23 cellular contexts compared by ENCODE assay signal in genomic region chr5:94692610-94693009, GRCh38.
DNase-seq lines count a peak whose midpoint lies in the region; ATAC-seq and TF ChIP-seq lines count a peak whose summit lies in the region.
"Had no signal": no experiment of that assay in that cellular context is flagged by ENCODE, and none has a peak within 500 bp of the region (broad histone marks: within the 10 kb centered on the region; RNA-seq: fewer than 3 reads in every experiment).

No MANE protein-coding gene starts in this region.

- H3K79me2 ChIP-seq in SK-N-SH (ENCODE audit: insufficient read depth): no peaks in the 10 kb centered on the region

- no peak overlapping the region for H3K4me3 ChIP-seq in SK-N-SH (ENCODE audit: low read depth in 2 of 2, low read length in 1 of 2)
- H3K4me3 ChIP-seq in skeletal muscle satellite cell (ENCODE audit: low read length): no peak overlapping the region
- H3K4me3 ChIP-seq in Caco-2 (ENCODE audit: low read depth, low read length): no peak overlapping the region
- H3K4me3 ChIP-seq: A549, colonic mucosa, esophagus muscularis mucosa, smooth muscle cell, tibial nerve had no signal

- H3K4me3 Mint-ChIP-seq in endothelial cell (ENCODE audit: unreplicated experiment): no peak overlapping the region
- no peak overlapping the region for H3K4me3 Mint-ChIP-seq in Caco-2 (ENCODE audit: unreplicated experiment)
- H3K4me3 Mint-ChIP-seq: activated naive CD4-positive, alpha-beta T cell treated with anti-CD3 and anti-CD28 coated beads for 36 hours; B cell had no signal

- H3K9me3 Mint-ChIP-seq in endothelial cell (ENCODE audit: unreplicated experiment): no peaks in the 10 kb centered on the region
- no peaks in the 10 kb centered on the region for H3K9me3 Mint-ChIP-seq in Caco-2 (ENCODE audit: unreplicated experiment)
- H3K9me3 Mint-ChIP-seq: activated naive CD4-positive, alpha-beta T cell treated with anti-CD3 and anti-CD28 coated beads for 36 hours; CD8-positive, alpha-beta memory T cell; effector memory CD8-positive, alpha-beta T cell had no signal

- H3K27ac ChIP-seq in SK-N-SH (ENCODE audit: low read depth in 2 of 2, low read length in 1 of 2): peak overlapping the region; percentile 50 to 72
- H3K27ac ChIP-seq: A549, colonic mucosa, esophagus muscularis mucosa, KMS-11, tibial nerve had no signal

- H3K36me3 Mint-ChIP-seq in endothelial cell (ENCODE audit: low read depth, unreplicated experiment) (no peaks in the 10 kb centered on the region), Caco-2 (ENCODE audit: insufficient read depth, unreplicated experiment) (peaks cover 5% of the 10 kb centered on the region)

- H3K4me1 ChIP-seq in SK-N-SH (ENCODE audit: control insufficient read depth in 1 of 2, insufficient read depth in 2 of 2, low read depth in 1 of 2, low read length in 1 of 2) (peaks cover 9 to 18% of the 10 kb centered on the region in 2 experiments), skeletal muscle satellite cell (ENCODE audit: control insufficient read depth, insufficient read depth, low read length) (peaks cover 19% of the 10 kb centered on the region), Caco-2 (no peaks in the 10 kb centered on the region)
- H3K4me1 ChIP-seq: colonic mucosa had no signal

- H3K4me2 ChIP-seq in SK-N-SH: peak overlapping the region; percentile 59
- H3K4me2 ChIP-seq in skeletal muscle satellite cell (ENCODE audit: low read length): peak overlapping the region; percentile 70
- H3K4me2 ChIP-seq: KMS-11, smooth muscle cell had no signal

- H2AFZ ChIP-seq in SK-N-SH (ENCODE audit: low read depth): no peak overlapping the region

- BruUV-seq in Caco-2 (replicated peaks; lab: Mats Ljungman, UMichigan): no TSS peak

- 39% methylated on average over 3 of the region's 3 CpGs for WGBS in SK-N-SH (ENCODE audit: low lambda C conversion rate)

- intact Hi-C loops in Caco-2 (cut with micrococcal nuclease; ENCODE audit: unreplicated experiment): loop anchor here (1.0 to 2.0 kb wide), 3 partner anchors 46 to 167 kb away; partner anchors contain the start of genes KIAA0825 and SLF1

- TF ChIP-seq CTCF in SK-N-SH (IDR thresholded peaks at IDR 0.05): no peak
- no peak for TF ChIP-seq CTCF in endothelial cell (IDR thresholded peaks at IDR 0.05; ENCODE audit: unreplicated experiment)
- no peak for TF ChIP-seq CTCF in Caco-2 (IDR thresholded peaks at IDR 0.05; ENCODE audit: insufficient read depth in 1 of 2, low read depth in 1 of 2, low read length in 1 of 2, severe bottlenecking in 1 of 2, unreplicated experiment in 1 of 2)

- peak overlapping the region; percentile 53 for H3K27ac Mint-ChIP-seq in endothelial cell (ENCODE audit: unreplicated experiment)
- no peak overlapping the region for H3K27ac Mint-ChIP-seq in Caco-2 (ENCODE audit: unreplicated experiment)
- H3K27ac Mint-ChIP-seq: activated naive CD4-positive, alpha-beta T cell treated with anti-CD3 and anti-CD28 coated beads for 36 hours; B cell had no signal

- H3K9me3 ChIP-seq in SK-N-SH: no peaks in the 10 kb centered on the region
- no peaks in the 10 kb centered on the region for H3K9me3 ChIP-seq in skeletal muscle satellite cell (replicated peaks; ENCODE audit: low read length)
- H3K9me3 ChIP-seq in Caco-2: no peaks in the 10 kb centered on the region
- H3K9me3 ChIP-seq: A549, colonic mucosa, esophagus muscularis mucosa, tibial nerve had no signal

- H3K27me3 Mint-ChIP-seq in endothelial cell (ENCODE audit: unreplicated experiment) (no peaks in the 10 kb centered on the region), Caco-2 (ENCODE audit: insufficient read depth, unreplicated experiment) (no peaks in the 10 kb centered on the region)
- H3K27me3 Mint-ChIP-seq: B cell; CD8-positive, alpha-beta memory T cell; effector memory CD8-positive, alpha-beta T cell had no signal

- CTCF ChIA-PET in SK-N-SH (lab: Yijun Ruan, JAX) (interaction anchor here (0.8 to 3.2 kb wide), 23 partner anchors 10 to 1124 kb away, joined by 3 to 15 read pairs (median 4); partner anchors contain the start of genes KIAA0825 and SLF1), Caco-2 (lab: Charles Lee) (interaction anchor here (1.4 kb wide), 1 partner anchor 168 kb away, joined by 7 read pairs; no protein-coding TSS in a partner anchor)

- TF ChIP-seq EP300 in SK-N-SH (IDR thresholded peaks at IDR 0.05; ENCODE audit: borderline replicate concordance in 1 of 2, low read depth in 1 of 2, low read length in 1 of 2): no peak

- POLR2A ChIA-PET in SK-N-SH (lab: Yijun Ruan, JAX): interaction anchor here (0.6 kb wide), 1 partner anchor 1891 kb away, joined by 5 read pairs; no protein-coding TSS in a partner anchor
- POLR2A ChIA-PET in Caco-2 (lab: Charles Lee): no interaction called here

- H3K27me3 ChIP-seq in SK-N-SH (ENCODE audit: insufficient read depth) (no peaks in the 10 kb centered on the region), skeletal muscle satellite cell (ENCODE audit: control insufficient read depth, insufficient read depth, low read length) (no peaks in the 10 kb centered on the region), Caco-2 (replicated peaks; ENCODE audit: control insufficient read depth, insufficient read depth, low read length) (no peaks in the 10 kb centered on the region)
- H3K27me3 ChIP-seq: brain microvascular endothelial cell, colonic mucosa, esophagus muscularis mucosa, tibial nerve had no signal

- H3F3A ChIP-seq in SK-N-SH (replicated peaks; ENCODE audit: insufficient read depth): peaks cover 39% of the 10 kb centered on the region

- no peaks in the 10 kb centered on the region for H4K20me1 ChIP-seq in SK-N-SH (ENCODE audit: insufficient read depth)

- no peak overlapping the region for H3K9ac ChIP-seq in SK-N-SH
- H3K9ac ChIP-seq in skeletal muscle satellite cell (ENCODE audit: low read depth, low read length): no peak overlapping the region
- H3K9ac ChIP-seq: KMS-11 had no signal

- H3K4me1 Mint-ChIP-seq in endothelial cell (ENCODE audit: unreplicated experiment) (no peaks in the 10 kb centered on the region), Caco-2 (ENCODE audit: low read depth, unreplicated experiment) (no peaks in the 10 kb centered on the region)
- H3K4me1 Mint-ChIP-seq: B cell had no signal

- H3K36me3 ChIP-seq in SK-N-SH (replicated peaks in 1 of 2; ENCODE audit: control insufficient read depth in 1 of 2, insufficient read depth in 2 of 2, low read length in 1 of 2): peaks cover 23 to 31% of the 10 kb centered on the region in 2 experiments
- peaks cover 9% of the 10 kb centered on the region for H3K36me3 ChIP-seq in skeletal muscle satellite cell (ENCODE audit: insufficient read depth, low read length)
- H3K36me3 ChIP-seq in Caco-2 (ENCODE audit: control insufficient read depth, insufficient read depth, low read length): no peaks in the 10 kb centered on the region; the same call in none of the 2 replicates
- H3K36me3 ChIP-seq: brain microvascular endothelial cell, colonic mucosa, tibial nerve had no signal

- H3K9me2 ChIP-seq in SK-N-SH: no peaks in the 10 kb centered on the region

- no peak for TF ChIP-seq RAD21 in SK-N-SH (IDR thresholded peaks at IDR 0.05; ENCODE audit: low read length)

- DNase-seq in SK-N-SH (no peak), NCI-H69 (lab: John Stamatoyannopoulos, UW) (peak; percentile 68), endothelial cell (ENCODE audit: low spot score) (no peak), Caco-2 (no peak)
- DNase-seq: activated CD4-positive, alpha-beta T cell treated with anti-CD3 and anti-CD28 coated beads, Interleukin-2, amount 50 U/mL, for 48 hours; activated naive CD4-positive, alpha-beta T cell treated with anti-CD3 and anti-CD28 coated beads for 36 hours; colonic mucosa; NCI-H1436 treated with DMSO at 0.1 percent for 48 hours; NCI-H2171; stimulated activated CD4-positive, alpha-beta T cell treated with anti-CD3 and anti-CD28 coated beads, Interleukin-2, amount 100 ng/mL, for 24 hours had no signal

- ATAC-seq in SK-N-SH treated with all-trans-retinoic acid at 6 μM for 48 hours: no peak; the same call in 2 of the 3 replicates
- no peak for ATAC-seq in GM19452 (IDR thresholded peaks at IDR 0.05; ENCODE audit: unreplicated experiment)
- ATAC-seq in HG03469 (IDR thresholded peaks at IDR 0.05; ENCODE audit: unreplicated experiment): no peak

TF ChIP-seq in SK-N-SH, 30 proteins besides CTCF, POLR2A, EP300 and RAD21:
- TF ChIP-seq POLR2AphosphoS5 (IDR thresholded peaks at IDR 0.05; ENCODE audit: low read depth, low read length) (no peak), MXI1 (IDR thresholded peaks at IDR 0.05; ENCODE audit: low read depth, low read length) (no peak), NFIC (IDR thresholded peaks at IDR 0.05; ENCODE audit: borderline replicate concordance) (no peak)

TF ChIP-seq in SK-N-SH treated with all-trans-retinoic acid at 6 μM for 48 hours, 23 proteins besides CTCF, POLR2A, EP300 and RAD21:
- TF ChIP-seq ISL1 (CRISPR knock-in tag; IDR thresholded peaks at IDR 0.05) (no peak), TOX (CRISPR knock-in tag; IDR thresholded peaks at IDR 0.05; ENCODE audit: borderline replicate concordance) (no peak), RARB (CRISPR knock-in tag; IDR thresholded peaks at IDR 0.05) (no peak), CSDC2 (CRISPR knock-in tag; IDR thresholded peaks at IDR 0.05) (no peak), GLIS3 (CRISPR knock-in tag; IDR thresholded peaks at IDR 0.05) (no peak)
